Comparison of ENCODE assay signal across 8 cellular contexts in genomic region chr15:56805466-56806146, GRCh38.
DNase-seq lines count a peak whose midpoint lies in the region; ATAC-seq and TF ChIP-seq lines count a peak whose summit lies in the region.

No MANE protein-coding gene starts in this region.

- peaks cover 4 to 10% (median 8%) of the 10 kb centered on the region in 4 donors for H3K4me1 Mint-ChIP-seq in CD4-positive, CD25-positive, alpha-beta regulatory T cell
- H3K4me1 Mint-ChIP-seq in activated CD4-positive, alpha-beta memory T cell treated with anti-CD3 and anti-CD28 coated beads, Interleukin-2, amount 10 ng/mL, durations not matched to agents 7 days and 5 days = peaks cover 6% of the 10 kb centered on the region

- no peaks in the 10 kb centered on the region for H3K27me3 Mint-ChIP-seq in CD4-positive, CD25-positive, alpha-beta regulatory T cell
- H3K27me3 Mint-ChIP-seq in activated CD4-positive, alpha-beta memory T cell treated with anti-CD3 and anti-CD28 coated beads, Interleukin-2, amount 10 ng/mL, durations not matched to agents 7 days and 5 days = peaks cover 5% of the 10 kb centered on the region

- POLR2A ChIA-PET in activated CD4-positive, alpha-beta memory T cell treated with anti-CD3 and anti-CD28 coated beads, Interleukin-2, amount 10 ng/mL, durations not matched to agents 7 days and 5 days (lab: Charles Lee) = interaction anchor here (0.6 to 1.3 kb wide), 3 partner anchors 8 to 113 kb away, joined by 3 read pairs; partner anchors contain the start of gene TCF12

- H3K27ac Mint-ChIP-seq in CD4-positive, CD25-positive, alpha-beta regulatory T cell = peak overlapping the region in 2 of 3 donors; percentile 1 to 14
- no peak overlapping the region for H3K27ac Mint-ChIP-seq in activated CD4-positive, alpha-beta memory T cell treated with anti-CD3 and anti-CD28 coated beads, Interleukin-2, amount 10 ng/mL, durations not matched to agents 7 days and 5 days

- ATAC-seq in CD4-positive, CD25-positive, alpha-beta regulatory T cell (ENCODE audit: low read depth in 2 of 2) = peak in 1 of 2 donors; percentile 52
- peak; percentile 68 for ATAC-seq in HG02885 (IDR thresholded peaks at IDR 0.05; ENCODE audit: poor library complexity, unreplicated experiment)
- no peak for ATAC-seq in GM21381 (IDR thresholded peaks at IDR 0.05; ENCODE audit: unreplicated experiment)

- H3K9me3 ChIP-seq in CD4-positive, CD25-positive, alpha-beta regulatory T cell (ENCODE audit: control insufficient read depth in 2 of 2, low read length in 2 of 2) = peaks cover 14 to 17% of the 10 kb centered on the region in 2 experiments
- peaks cover 22% of the 10 kb centered on the region for H3K9me3 ChIP-seq in left ventricle myocardium inferior (replicated peaks)

- DNase-seq in CD4-positive, CD25-positive, alpha-beta regulatory T cell = peak in 1 of 3 donors; percentile 50
- DNase-seq in activated CD4-positive, alpha-beta memory T cell treated with anti-CD3 and anti-CD28 coated beads, Interleukin-2, amount 10 ng/mL, durations not matched to agents 7 days and 5 days = peak; percentile 27
- DNase-seq in left ventricle myocardium inferior (no peak), cerebellar cortex (ENCODE audit: low spot score) (no peak), activated gamma-delta T cell treated with Interleukin-2 at 50 U/mL for 16 hours (no peak), NCI-H1092 (lab: John Stamatoyannopoulos, UW) (no peak)

- H3K4me3 ChIP-seq in CD4-positive, CD25-positive, alpha-beta regulatory T cell (ENCODE audit: low read depth, low read length) = peak overlapping the region; percentile 8
- H3K4me3 ChIP-seq in left ventricle myocardium inferior = peak overlapping the region; percentile 42

- peak overlapping the region in 3 of 4 donors; percentile 4 to 72 (median 46) for H3K4me3 Mint-ChIP-seq in CD4-positive, CD25-positive, alpha-beta regulatory T cell
- H3K4me3 Mint-ChIP-seq in activated CD4-positive, alpha-beta memory T cell treated with anti-CD3 and anti-CD28 coated beads, Interleukin-2, amount 10 ng/mL, durations not matched to agents 7 days and 5 days = no peak overlapping the region

- TF ChIP-seq CTCF in left ventricle myocardium inferior (IDR thresholded peaks at IDR 0.05; ENCODE audit: borderline replicate concordance) = no peak

- CTCF ChIA-PET in activated CD4-positive, alpha-beta memory T cell treated with anti-CD3 and anti-CD28 coated beads, Interleukin-2, amount 10 ng/mL, durations not matched to agents 7 days and 5 days (lab: Charles Lee) = interaction anchor here (0.6 to 1.6 kb wide), 2 partner anchors 18 to 64 kb away, joined by 3 read pairs; no protein-coding TSS in a partner anchor

- peaks cover 0 to 18% (median 8%) of the 10 kb centered on the region in 7 donors for H3K9me3 Mint-ChIP-seq in CD4-positive, CD25-positive, alpha-beta regulatory T cell
- peaks cover 16% of the 10 kb centered on the region for H3K9me3 Mint-ChIP-seq in activated CD4-positive, alpha-beta memory T cell treated with anti-CD3 and anti-CD28 coated beads, Interleukin-2, amount 10 ng/mL, durations not matched to agents 7 days and 5 days

- H3K4me1 ChIP-seq in CD4-positive, CD25-positive, alpha-beta regulatory T cell (ENCODE audit: control insufficient read depth, insufficient read depth, low read length, poor library complexity, severe bottlenecking) = peaks cover 5% of the 10 kb centered on the region
- no peaks in the 10 kb centered on the region for H3K4me1 ChIP-seq in left ventricle myocardium inferior

- no peak overlapping the region for H3K27ac ChIP-seq in CD4-positive, CD25-positive, alpha-beta regulatory T cell (ENCODE audit: insufficient read depth, low read length, poor library complexity, severe bottlenecking)
- H3K27ac ChIP-seq in left ventricle myocardium inferior (replicated peaks) = peak overlapping the region; percentile 7

- no peaks in the 10 kb centered on the region for H3K27me3 ChIP-seq in CD4-positive, CD25-positive, alpha-beta regulatory T cell (ENCODE audit: control insufficient read depth, insufficient read depth, low read length)
- no peaks in the 10 kb centered on the region for H3K27me3 ChIP-seq in left ventricle myocardium inferior (ENCODE audit: low read depth)

- H3K36me3 Mint-ChIP-seq in CD4-positive, CD25-positive, alpha-beta regulatory T cell = peaks cover 6% of the 10 kb centered on the region
- no peaks in the 10 kb centered on the region for H3K36me3 Mint-ChIP-seq in activated CD4-positive, alpha-beta memory T cell treated with anti-CD3 and anti-CD28 coated beads, Interleukin-2, amount 10 ng/mL, durations not matched to agents 7 days and 5 days (ENCODE audit: low read depth)

- no peaks in the 10 kb centered on the region for H3K36me3 ChIP-seq in CD4-positive, CD25-positive, alpha-beta regulatory T cell (ENCODE audit: control insufficient read depth, insufficient read depth, low read length)
- peaks cover 12% of the 10 kb centered on the region for H3K36me3 ChIP-seq in left ventricle myocardium inferior

- intact Hi-C loops in left ventricle myocardium inferior (cut with micrococcal nuclease) = no loop called here
